In the genomic region with DNA sequence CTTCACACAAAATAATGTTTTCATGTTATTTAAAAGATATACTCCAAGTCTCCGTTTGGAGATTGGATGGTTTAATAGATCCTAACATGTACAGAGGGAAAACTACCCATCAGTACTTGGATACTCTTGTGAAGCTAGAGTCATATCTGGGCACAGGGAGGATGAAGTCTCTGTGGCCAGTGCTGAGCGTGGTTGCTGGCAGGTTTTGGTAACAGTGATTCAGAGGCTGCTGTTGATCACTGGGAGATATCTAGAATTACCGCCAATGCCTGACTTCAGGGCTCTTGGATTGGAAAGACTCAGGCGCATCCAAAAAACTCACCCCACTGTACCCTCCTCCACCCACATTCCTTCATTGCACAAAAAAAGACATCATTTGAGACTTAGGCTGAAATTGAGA, we compare ENCODE assay signal across 24 cellular contexts.
DNase-seq lines count a peak whose midpoint lies in the region; ATAC-seq, FAIRE-seq and TF ChIP-seq lines count a peak whose summit lies in the region.
"Had no signal": no experiment of that assay in that cellular context is flagged by ENCODE, and none has a peak within 500 bp of the region (broad histone marks: within the 10 kb centered on the region; RNA-seq: fewer than 3 reads in every experiment).

No MANE protein-coding gene starts in this region.

- CTCF ChIA-PET in K562 (lab: Yijun Ruan, JAX; ENCODE audit: low intra/inter-chr PET ratio): no interaction called here

- in situ Hi-C loops in K562 (cut with MboI): no loop called here

- peaks cover 34% of the 10 kb centered on the region for H3K4me1 Mint-ChIP-seq in nephron progenitor cell
- no peaks in the 10 kb centered on the region for H3K4me1 Mint-ChIP-seq in activated naive CD8-positive, alpha-beta T cell treated with anti-CD3 and anti-CD28 coated beads, Interleukin-2, amount 50 U/mL, for 24 hours
- H3K4me1 Mint-ChIP-seq: CD4-positive, CD25-positive, alpha-beta regulatory T cell; immature natural killer cell; natural killer cell had no signal

- no peak for TF ChIP-seq EP300 in K562 (IDR thresholded peaks at IDR 0.05; ENCODE audit: low read length)

- H3K9ac ChIP-seq in KMS-11 (no peak overlapping the region), K562 (ENCODE audit: insufficient read depth in 1 of 2, low read depth in 2 of 2, low read length in 2 of 2) (no peak overlapping the region)

- no peaks in the 10 kb centered on the region for H3K27me3 Mint-ChIP-seq in nephron progenitor cell (ENCODE audit: low read depth, poor library complexity)
- no peaks in the 10 kb centered on the region for H3K27me3 Mint-ChIP-seq in activated naive CD8-positive, alpha-beta T cell treated with anti-CD3 and anti-CD28 coated beads, Interleukin-2, amount 50 U/mL, for 24 hours
- H3K27me3 Mint-ChIP-seq: activated naive CD8-positive, alpha-beta T cell treated with anti-CD3 and anti-CD28 coated beads, Interleukin-2, amount 10 ng/mL, durations not matched to agents 7 days and 5 days; CD4-positive, CD25-positive, alpha-beta regulatory T cell; progenitor cell of endocrine pancreas had no signal

- H3K79me2 ChIP-seq in KMS-11 (ENCODE audit: insufficient read depth, low read depth) (no peaks in the 10 kb centered on the region), K562 (ENCODE audit: control insufficient read depth, insufficient read depth, low read length) (no peaks in the 10 kb centered on the region)

- DNase-seq in A172 (ENCODE audit: low spot score): peak; percentile 31
- DNase-seq in K562 (ENCODE audit: extremely low read depth in 1 of 4, low spot score in 3 of 4): no peak
- no peak for DNase-seq in nephron progenitor cell
- DNase-seq in COLO668 (lab: John Stamatoyannopoulos, UW; ENCODE audit: unreplicated experiment): no peak
- DNase-seq in effector CD8-positive, alpha-beta T cell (lab: John Stamatoyannopoulos, UW): no peak
- DNase-seq in activated naive CD8-positive, alpha-beta T cell treated with anti-CD3 and anti-CD28 coated beads, Interleukin-2, amount 50 U/mL, for 24 hours: no peak
- DNase-seq: activated naive CD8-positive, alpha-beta T cell treated with anti-CD3 and anti-CD28 coated beads, Interleukin-2, amount 10 ng/mL, durations not matched to agents 7 days and 5 days; caudate nucleus; CD4-positive, CD25-positive, alpha-beta regulatory T cell; DMS79 treated with DMSO at 0.1 percent for 48 hours; dorsolateral prefrontal cortex; erythroblast; GOT3; heart right ventricle; immature natural killer cell; natural killer cell; NCI-H1048; NCI-H2081 treated with DMSO at 0.1 percent for 48 hours; NCI-H524 treated with DMSO at 0.1 percent for 48 hours; thyroid gland had no signal

- no peak overlapping the region for H3K4me3 Mint-ChIP-seq in nephron progenitor cell
- H3K4me3 Mint-ChIP-seq in activated naive CD8-positive, alpha-beta T cell treated with anti-CD3 and anti-CD28 coated beads, Interleukin-2, amount 50 U/mL, for 24 hours: no peak overlapping the region
- H3K4me3 Mint-ChIP-seq: activated naive CD8-positive, alpha-beta T cell treated with anti-CD3 and anti-CD28 coated beads, Interleukin-2, amount 10 ng/mL, durations not matched to agents 7 days and 5 days; CD4-positive, CD25-positive, alpha-beta regulatory T cell; immature natural killer cell; natural killer cell; T-helper 2 cell treated with Interferon-gamma antibody and Interleukin-4, amounts not matched to agents 5 μg/mL and 100 μg/mL, for 36 hours had no signal

- H3K9me1 ChIP-seq in K562 (ENCODE audit: control insufficient read depth, insufficient read depth, low read length): no peaks in the 10 kb centered on the region

- H3K36me3 Mint-ChIP-seq in nephron progenitor cell (ENCODE audit: low read depth): peaks cover 18% of the 10 kb centered on the region
- peaks cover 4% of the 10 kb centered on the region for H3K36me3 Mint-ChIP-seq in activated naive CD8-positive, alpha-beta T cell treated with anti-CD3 and anti-CD28 coated beads, Interleukin-2, amount 50 U/mL, for 24 hours (ENCODE audit: low read depth)
- H3K36me3 Mint-ChIP-seq: CD4-positive, CD25-positive, alpha-beta regulatory T cell; immature natural killer cell; natural killer cell had no signal

- H3K36me3 ChIP-seq in KMS-11 (ENCODE audit: insufficient read depth) (no peaks in the 10 kb centered on the region), K562 (ENCODE audit: control insufficient read depth, insufficient read depth, low read length) (no peaks in the 10 kb centered on the region)
- H3K36me3 ChIP-seq: heart right ventricle, thyroid gland had no signal

- BruUV-seq in K562 (replicated peaks; lab: Mats Ljungman, UMichigan): no TSS peak

- H2AFZ ChIP-seq in KMS-11 (ENCODE audit: low read depth): peak overlapping the region; percentile 75; the same call in 1 of the 2 replicates
- H2AFZ ChIP-seq in K562 (ENCODE audit: low read depth, low read length): no peak overlapping the region

- WGBS in K562 (ENCODE audit: insufficient coverage, low coverage, missing lambda C conversion rate): 53% methylated on average over 4 of the region's 4 CpGs

- H3K4me3 ChIP-seq in KMS-11 (IDR thresholded peaks at IDR 0.05; ENCODE audit: insufficient read depth, low read depth, low read length) (no peak overlapping the region), K562 (no peak overlapping the region)
- H3K4me3 ChIP-seq: dorsolateral prefrontal cortex, heart right ventricle, thyroid gland had no signal

- H3K27ac ChIP-seq in KMS-11: no peak overlapping the region
- no peak overlapping the region for H3K27ac ChIP-seq in K562 (ENCODE audit: extremely low read depth, low read depth, low read length)
- H3K27ac ChIP-seq: dorsolateral prefrontal cortex had no signal

- ATAC-seq in K562 (no peak), HG03039 (IDR thresholded peaks at IDR 0.05; ENCODE audit: unreplicated experiment) (no peak)
- no peak for ATAC-seq in activated naive CD8-positive, alpha-beta T cell treated with anti-CD3 and anti-CD28 coated beads, Interleukin-2, amount 50 U/mL, for 24 hours
- ATAC-seq: natural killer cell had no signal

- H3K4me2 ChIP-seq in KMS-11: peak overlapping the region; percentile 79
- no peak overlapping the region for H3K4me2 ChIP-seq in K562 (ENCODE audit: insufficient read depth, low read length)

- POLR2A ChIA-PET in K562 (lab: Yijun Ruan, JAX): interaction anchor here (0.7 kb wide), 1 partner anchor 30 kb away, joined by 3 read pairs; no protein-coding TSS in a partner anchor

- H3K9me3 Mint-ChIP-seq in nephron progenitor cell: peaks cover 24% of the 10 kb centered on the region
- H3K9me3 Mint-ChIP-seq in activated naive CD8-positive, alpha-beta T cell treated with anti-CD3 and anti-CD28 coated beads, Interleukin-2, amount 50 U/mL, for 24 hours: peaks cover 11% of the 10 kb centered on the region
- H3K9me3 Mint-ChIP-seq: T-helper 2 cell treated with Interferon-gamma antibody and Interleukin-4, amounts not matched to agents 5 μg/mL and 100 μg/mL, for 36 hours had no signal

- no peak for TF ChIP-seq POLR2A in K562 (conservative IDR thresholded peaks at IDR 0.05)

- TF ChIP-seq CTCF in KMS-11 (conservative IDR thresholded peaks at IDR 0.05; ENCODE audit: low read depth, low read length) (no peak), K562 (IDR thresholded peaks at IDR 0.05 in 2 of 3, conservative IDR thresholded peaks at IDR 0.05 in 1 of 3; ENCODE audit: insufficient read depth in 2 of 3, low read depth in 1 of 3, low read length in 3 of 3) (no peak), nephron progenitor cell (IDR thresholded peaks at IDR 0.05) (no peak)

- H3K27me3 ChIP-seq in KMS-11 (ENCODE audit: insufficient read depth, low read depth) (no peaks in the 10 kb centered on the region), K562 (ENCODE audit: control insufficient read depth in 2 of 2, insufficient read depth in 2 of 2, low read length in 2 of 2) (no peaks in the 10 kb centered on the region)
- H3K27me3 ChIP-seq: dorsolateral prefrontal cortex, heart right ventricle, thyroid gland had no signal

- no peak for FAIRE-seq in K562 (lab: Jason Lieb, UNC)

- intact Hi-C loops in K562 (cut with micrococcal nuclease): no loop called here

- H3K27ac Mint-ChIP-seq in nephron progenitor cell: peak overlapping the region; percentile 39
- no peak overlapping the region for H3K27ac Mint-ChIP-seq in activated naive CD8-positive, alpha-beta T cell treated with anti-CD3 and anti-CD28 coated beads, Interleukin-2, amount 50 U/mL, for 24 hours
- H3K27ac Mint-ChIP-seq: activated naive CD8-positive, alpha-beta T cell treated with anti-CD3 and anti-CD28 coated beads, Interleukin-2, amount 10 ng/mL, durations not matched to agents 7 days and 5 days; CD4-positive, CD25-positive, alpha-beta regulatory T cell; immature natural killer cell; natural killer cell; progenitor cell of endocrine pancreas; T-helper 2 cell treated with Interferon-gamma antibody and Interleukin-4, amounts not matched to agents 5 μg/mL and 100 μg/mL, for 36 hours had no signal

- TF ChIP-seq RAD21 in K562 (CRISPR knock-in tag; conservative IDR thresholded peaks at IDR 0.05 in 1 of 2, IDR thresholded peaks at IDR 0.05 in 1 of 2): no peak

- H4K20me1 ChIP-seq in KMS-11 (ENCODE audit: insufficient read depth) (no peaks in the 10 kb centered on the region), K562 (replicated peaks; ENCODE audit: control insufficient read depth, insufficient read depth, low read length) (no peaks in the 10 kb centered on the region)

- no peaks in the 10 kb centered on the region for H3K9me3 ChIP-seq in K562 (replicated peaks; ENCODE audit: control insufficient read depth, insufficient read depth, low read depth, low read length)
- H3K9me3 ChIP-seq: thyroid gland had no signal

- peaks cover 65% of the 10 kb centered on the region for H3K4me1 ChIP-seq in KMS-11 (ENCODE audit: low read depth, poor library complexity, severe bottlenecking)
- H3K4me1 ChIP-seq in K562 (replicated peaks in 1 of 2; ENCODE audit: control insufficient read depth in 2 of 2, insufficient read depth in 2 of 2, low read length in 2 of 2): peaks cover 3 to 12% of the 10 kb centered on the region in 2 experiments; a peak in 4 of 5 replicates

TF ChIP-seq in K562, 482 proteins besides CTCF, POLR2A, EP300 and RAD21 (continues in another document):
- TF ChIP-seq FOSL1 (tag; conservative IDR thresholded peaks at IDR 0.05): peak; percentile 12; the same call in 1 of the 2 replicates
- TF ChIP-seq, protein P1, sequence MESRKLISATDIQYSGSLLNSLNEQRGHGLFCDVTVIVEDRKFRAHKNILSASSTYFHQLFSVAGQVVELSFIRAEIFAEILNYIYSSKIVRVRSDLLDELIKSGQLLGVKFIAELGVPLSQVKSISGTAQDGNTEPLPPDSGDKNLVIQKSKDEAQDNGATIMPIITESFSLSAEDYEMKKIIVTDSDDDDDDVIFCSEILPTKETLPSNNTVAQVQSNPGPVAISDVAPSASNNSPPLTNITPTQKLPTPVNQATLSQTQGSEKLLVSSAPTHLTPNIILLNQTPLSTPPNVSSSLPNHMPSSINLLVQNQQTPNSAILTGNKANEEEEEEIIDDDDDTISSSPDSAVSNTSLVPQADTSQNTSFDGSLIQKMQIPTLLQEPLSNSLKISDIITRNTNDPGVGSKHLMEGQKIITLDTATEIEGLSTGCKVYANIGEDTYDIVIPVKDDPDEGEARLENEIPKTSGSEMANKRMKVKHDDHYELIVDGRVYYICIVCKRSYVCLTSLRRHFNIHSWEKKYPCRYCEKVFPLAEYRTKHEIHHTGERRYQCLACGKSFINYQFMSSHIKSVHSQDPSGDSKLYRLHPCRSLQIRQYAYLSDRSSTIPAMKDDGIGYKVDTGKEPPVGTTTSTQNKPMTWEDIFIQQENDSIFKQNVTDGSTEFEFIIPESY (CRISPR knock-in tag; IDR thresholded peaks at IDR 0.05): peak; percentile 37; the same call in 1 of the 2 replicates
